23 cellular contexts compared by ENCODE assay signal in the genomic region with DNA sequence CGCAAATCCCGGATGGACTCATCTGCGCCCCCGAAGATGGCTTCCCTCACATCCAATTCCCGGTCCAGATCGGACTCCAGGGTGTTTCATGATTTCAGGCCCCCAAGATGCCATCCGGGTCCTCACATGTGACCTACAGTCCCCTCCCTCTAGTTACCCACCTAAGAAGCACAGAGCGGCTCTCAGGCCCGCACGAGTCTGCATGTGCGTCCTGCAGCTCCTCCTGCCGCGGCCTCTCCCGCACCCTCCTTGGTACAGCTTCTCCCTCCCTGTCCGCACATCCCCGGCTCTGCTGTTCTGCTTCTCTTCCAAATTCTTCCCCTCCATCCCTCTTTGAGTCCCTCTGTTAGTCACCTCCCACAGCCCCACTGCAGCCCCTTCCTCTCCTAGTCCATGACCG.
A peak's percentile ranks its signal among the peaks of the same experiment; 100 is the strongest.
DNase-seq lines count a peak whose midpoint lies in the region; ATAC-seq and TF ChIP-seq lines count a peak whose summit lies in the region.
"Had no signal": no experiment of that assay in that cellular context is flagged by ENCODE, and none has a peak within 500 bp of the region (broad histone marks: within the 10 kb centered on the region; RNA-seq: fewer than 3 reads in every experiment).

No MANE protein-coding gene starts in this region.

- no peaks in the 10 kb centered on the region for H3K79me1 ChIP-seq in neuronal stem cell (ENCODE audit: low read depth, low read length)

- no peak overlapping the region for H3K14ac ChIP-seq in neuronal stem cell (ENCODE audit: low read length)

- H3K27ac Mint-ChIP-seq in T-helper 17 cell = peak overlapping the region; percentile 37
- peak overlapping the region; percentile 2 for H3K27ac Mint-ChIP-seq in chondrocyte (ENCODE audit: unreplicated experiment)
- H3K27ac Mint-ChIP-seq: CD14-positive monocyte; CD4-positive, CD25-positive, alpha-beta regulatory T cell; CD8-positive, alpha-beta memory T cell had no signal

- H3K36me3 ChIP-seq in neuronal stem cell (replicated peaks in 1 of 2; ENCODE audit: control insufficient read depth in 2 of 2, insufficient read depth in 2 of 2, low read length in 2 of 2) = no peaks in the 10 kb centered on the region
- H3K36me3 ChIP-seq: BE2C, BLaER1 had no signal

- H3K27ac ChIP-seq in neuronal stem cell (replicated peaks; ENCODE audit: low read length) = no peak overlapping the region
- H3K27ac ChIP-seq: BLaER1 had no signal

- peak overlapping the region; percentile 35 for H3K18ac ChIP-seq in neuronal stem cell (ENCODE audit: low read length)

- no peak for ATAC-seq in T-helper 17 cell
- ATAC-seq in HG02763 (IDR thresholded peaks at IDR 0.05; ENCODE audit: unreplicated experiment) = no peak
- no peak for ATAC-seq in GM18519 (IDR thresholded peaks at IDR 0.05; ENCODE audit: low FRiP score, unreplicated experiment)
- ATAC-seq: GM12878 had no signal

- H3K36me3 Mint-ChIP-seq in T-helper 17 cell (ENCODE audit: low read depth) (peaks cover 3% of the 10 kb centered on the region), chondrocyte (ENCODE audit: low read depth) (no peaks in the 10 kb centered on the region)
- H3K36me3 Mint-ChIP-seq: CD14-positive monocyte; CD4-positive, alpha-beta memory T cell; CD4-positive, CD25-positive, alpha-beta regulatory T cell; CD8-positive, alpha-beta memory T cell had no signal

- no peak overlapping the region for H2BK12ac ChIP-seq in neuronal stem cell (ENCODE audit: low read length)

- H4K8ac ChIP-seq in neuronal stem cell (ENCODE audit: low read depth, low read length) = no peak overlapping the region

- no peak overlapping the region for H3K4me2 ChIP-seq in neuronal stem cell (ENCODE audit: insufficient read depth, low read length, poor library complexity, severe bottlenecking)
- H3K4me2 ChIP-seq: BLaER1 had no signal

- no peak overlapping the region for H3K23ac ChIP-seq in neuronal stem cell (ENCODE audit: low read depth, low read length, poor library complexity)

- H3K4ac ChIP-seq in neuronal stem cell (ENCODE audit: low read length) = no peak overlapping the region

- H3K9me3 Mint-ChIP-seq in chondrocyte (ENCODE audit: low read depth) = no peaks in the 10 kb centered on the region
- H3K9me3 Mint-ChIP-seq: CD4-positive, alpha-beta memory T cell; CD8-positive, alpha-beta memory T cell had no signal

- H3K27me3 ChIP-seq in neuronal stem cell (ENCODE audit: control insufficient read depth in 3 of 3, insufficient read depth in 3 of 3, low read depth in 1 of 3, low read length in 3 of 3) = peaks cover 0 to 84% (median 0%) of the 10 kb centered on the region in 3 experiments

- no peak overlapping the region for H4K91ac ChIP-seq in neuronal stem cell (ENCODE audit: low read depth, low read length, poor library complexity)

- peaks cover 70% of the 10 kb centered on the region for H3K27me3 Mint-ChIP-seq in T-helper 17 cell
- peaks cover 78% of the 10 kb centered on the region for H3K27me3 Mint-ChIP-seq in chondrocyte (ENCODE audit: low read depth)

- H3K9ac ChIP-seq in neuronal stem cell (ENCODE audit: low read depth, low read length, poor library complexity) = no peak overlapping the region
- H3K9ac ChIP-seq: BLaER1 had no signal

- H3K4me1 Mint-ChIP-seq in T-helper 17 cell = peaks cover 3% of the 10 kb centered on the region
- H3K4me1 Mint-ChIP-seq in chondrocyte (ENCODE audit: low read depth) = no peaks in the 10 kb centered on the region
- H3K4me1 Mint-ChIP-seq: CD14-positive monocyte; CD4-positive, alpha-beta memory T cell; CD4-positive, CD25-positive, alpha-beta regulatory T cell; CD8-positive, alpha-beta memory T cell had no signal

- no peak overlapping the region for H2AFZ ChIP-seq in neuronal stem cell (ENCODE audit: low read length)

- WGBS in neuronal stem cell (ENCODE audit: extremely low coverage in 2 of 2, insufficient read length in 2 of 2, insufficient replicate concordance in 1 of 2), 2 donors = no CpG with 5 or more reads among the region's 17 CpGs

- H3K4me3 Mint-ChIP-seq in T-helper 17 cell (no peak overlapping the region), chondrocyte (ENCODE audit: unreplicated experiment) (no peak overlapping the region)
- H3K4me3 Mint-ChIP-seq: CD14-positive monocyte; CD4-positive, alpha-beta memory T cell; CD4-positive, CD25-positive, alpha-beta regulatory T cell; CD8-positive, alpha-beta memory T cell had no signal

- H3K4me3 ChIP-seq in neuronal stem cell (ENCODE audit: low read length in 2 of 2) = no peak overlapping the region
- H3K4me3 ChIP-seq: BLaER1, GM12878 had no signal

- H2BK5ac ChIP-seq in neuronal stem cell (ENCODE audit: low read length) = no peak overlapping the region

- DNase-seq in T-helper 17 cell = no peak
- no peak for DNase-seq in chondrocyte (ENCODE audit: low spot score)
- no peak for DNase-seq in neuronal stem cell (ENCODE audit: low spot score)
- DNase-seq: 8988T; ACHN; BE2C; C1 segment of cervical spinal cord; CD4-positive, alpha-beta memory T cell; CD4-positive, CD25-positive, alpha-beta regulatory T cell; CD8-positive, alpha-beta memory T cell; COR-L47; DMS 273 treated with DMSO at 0.1 percent for 48 hours; DMS153; DMS53; DMS79; DND-41; EL; GDM1 had no signal

- no peak for TF ChIP-seq CTCF in chondrocyte (IDR thresholded peaks at IDR 0.05)

- peak overlapping the region; percentile 51 for H2AK5ac ChIP-seq in neuronal stem cell (ENCODE audit: low read depth, low read length)

- H2BK120ac ChIP-seq in neuronal stem cell (ENCODE audit: low read depth, low read length) = no peak overlapping the region

- H3K4me1 ChIP-seq in neuronal stem cell (ENCODE audit: control insufficient read depth in 2 of 2, insufficient read depth in 1 of 2, low read depth in 1 of 2, low read length in 2 of 2) = peaks cover 0 to 10% of the 10 kb centered on the region in 2 donors
- H3K4me1 ChIP-seq: BE2C had no signal

- H3K9me3 ChIP-seq in T-helper 17 cell (ENCODE audit: control insufficient read depth, low read length, poor library complexity, severe bottlenecking) (no peaks in the 10 kb centered on the region), neuronal stem cell (replicated peaks in 1 of 2; ENCODE audit: control insufficient read depth in 2 of 2, insufficient read depth in 1 of 2, low read depth in 1 of 2, low read length in 2 of 2) (peaks cover 0 to 2% of the 10 kb centered on the region in 2 donors)
- H3K9me3 ChIP-seq: BE2C, BLaER1 had no signal

- H2BK15ac ChIP-seq in neuronal stem cell (ENCODE audit: low read length) = no peak overlapping the region
